Comparison of ENCODE assay signal across 9 cellular contexts in genomic region chrX:12497832-12498591, GRCh38.
DNase-seq lines count a peak whose midpoint lies in the region; ATAC-seq and TF ChIP-seq lines count a peak whose summit lies in the region.
"Had no signal": no experiment of that assay in that cellular context is flagged by ENCODE, and none has a peak within 500 bp of the region (broad histone marks: within the 10 kb centered on the region; RNA-seq: fewer than 3 reads in every experiment).

No MANE protein-coding gene starts in this region.

- in situ Hi-C loops in KBM-7 (cut with MboI; ENCODE audit: low pct_unique_long_range_greater_than_20kb, low sequenced_read_pairs) = no loop called here

- no CpG with 5 or more reads among the region's 8 CpGs for WGBS in trophoblast cell (ENCODE audit: extremely low coverage, insufficient coverage, insufficient read length)

- H3K4ac ChIP-seq in trophoblast cell (ENCODE audit: low read depth, low read length) = no peak overlapping the region

- no peak overlapping the region for H3K4me2 ChIP-seq in trophoblast cell (ENCODE audit: low read length)

- H3K4me3 ChIP-seq in epithelial cell of esophagus (ENCODE audit: low read length) (no peak overlapping the region), trophoblast cell (ENCODE audit: low read depth, low read length) (no peak overlapping the region)

- H4K91ac ChIP-seq in trophoblast cell (ENCODE audit: low read depth, low read length) = no peak overlapping the region

- H3K79me2 ChIP-seq in trophoblast cell (ENCODE audit: control insufficient read depth, insufficient read depth, low read length, poor library complexity) = no peaks in the 10 kb centered on the region

- peak; percentile 82 for ATAC-seq in GM18867 (IDR thresholded peaks at IDR 0.05; ENCODE audit: unreplicated experiment)
- ATAC-seq: activated naive CD8-positive, alpha-beta T cell treated with anti-CD3 and anti-CD28 coated beads, Interleukin-2, amount 50 U/mL, for 24 hours had no signal

- no peak overlapping the region for H2AFZ ChIP-seq in trophoblast cell (ENCODE audit: insufficient read depth, low read length, poor library complexity)

- no peaks in the 10 kb centered on the region for H3K79me1 ChIP-seq in trophoblast cell (ENCODE audit: low read length)

- peak; percentile 23 for DNase-seq in KBM-7
- no peak for DNase-seq in epithelial cell of esophagus (ENCODE audit: low read depth)
- DNase-seq in NCI-H226 = no peak
- no peak for DNase-seq in OCI-M2 (lab: John Stamatoyannopoulos, UW; ENCODE audit: unreplicated experiment)
- DNase-seq in trophoblast cell = no peak
- DNase-seq in activated CD4-positive, CD25-positive, alpha-beta regulatory T cell (lab: John Stamatoyannopoulos, UW) = no peak
- DNase-seq: activated naive CD8-positive, alpha-beta T cell treated with anti-CD3 and anti-CD28 coated beads, Interleukin-2, amount 50 U/mL, for 24 hours had no signal

- H4K12ac ChIP-seq in trophoblast cell (ENCODE audit: low read depth, low read length) = no peak overlapping the region

- H3K9me3 ChIP-seq in trophoblast cell (ENCODE audit: insufficient read depth, low read depth, low read length) = no peaks in the 10 kb centered on the region

- H2BK12ac ChIP-seq in trophoblast cell (ENCODE audit: low read length) = no peak overlapping the region

- H2AK5ac ChIP-seq in trophoblast cell (ENCODE audit: low read length) = no peak overlapping the region

- no peak overlapping the region for H3K9ac ChIP-seq in trophoblast cell (ENCODE audit: low read length)

- H3K23ac ChIP-seq in trophoblast cell (ENCODE audit: low read length) = no peak overlapping the region

- TF ChIP-seq CTCF in C4-2B (conservative IDR thresholded peaks at IDR 0.05) (peak; percentile 50), epithelial cell of esophagus (IDR thresholded peaks at IDR 0.05; ENCODE audit: insufficient read depth, low read depth, low read length, missing control alignments) (peak; percentile 34)

- H2BK5ac ChIP-seq in trophoblast cell (ENCODE audit: low read depth, low read length, poor library complexity) = no peak overlapping the region

- no peaks in the 10 kb centered on the region for H3K27me3 ChIP-seq in trophoblast cell (ENCODE audit: insufficient read depth, low read length)

- H3K4me1 ChIP-seq in trophoblast cell (ENCODE audit: control insufficient read depth in 1 of 2, insufficient read depth in 2 of 2, low read length in 2 of 2) = no peaks in the 10 kb centered on the region

- H4K8ac ChIP-seq in trophoblast cell (ENCODE audit: low read depth, low read length) = no peak overlapping the region

- no peak overlapping the region for H3K18ac ChIP-seq in trophoblast cell (ENCODE audit: low read length)

- H3K27ac ChIP-seq in C4-2B (no peak overlapping the region), trophoblast cell (ENCODE audit: low read depth, low read length) (no peak overlapping the region)

- no peaks in the 10 kb centered on the region for H3K36me3 ChIP-seq in trophoblast cell (ENCODE audit: control insufficient read depth in 1 of 2, insufficient read depth in 2 of 2, low read length in 2 of 2)

- no peak overlapping the region for H3K14ac ChIP-seq in trophoblast cell (ENCODE audit: low read length)

- H2BK120ac ChIP-seq in trophoblast cell (ENCODE audit: insufficient read depth, low read length, poor library complexity) = no peak overlapping the region
